ENCODE assay signal across 11 cellular contexts in genomic region chr15:57259511-57260143, GRCh38.
A peak's percentile ranks its signal among the peaks of the same experiment; 100 is the strongest.
DNase-seq lines count a peak whose midpoint lies in the region; ATAC-seq, FAIRE-seq and TF ChIP-seq lines count a peak whose summit lies in the region.
"Had no signal": no experiment of that assay in that cellular context is flagged by ENCODE, and none has a peak within 500 bp of the region (broad histone marks: within the 10 kb centered on the region; RNA-seq: fewer than 3 reads in every experiment).

No MANE protein-coding gene starts in this region.

- H3K4me2 ChIP-seq in K562 (ENCODE audit: insufficient read depth, low read length) (no peak overlapping the region), neuronal stem cell (ENCODE audit: insufficient read depth, low read length, poor library complexity, severe bottlenecking) (no peak overlapping the region)

- H2AFZ ChIP-seq in K562 (ENCODE audit: low read depth, low read length) = no peak overlapping the region
- no peak overlapping the region for H2AFZ ChIP-seq in neuronal stem cell (ENCODE audit: low read length)

- no peak overlapping the region for H3K18ac ChIP-seq in neuronal stem cell (ENCODE audit: low read length)

- H3K4me3 ChIP-seq in HEK293 (ENCODE audit: low read depth, low read length) (no peak overlapping the region), K562 (no peak overlapping the region), neuronal stem cell (ENCODE audit: low read length in 2 of 2) (no peak overlapping the region)
- H3K4me3 ChIP-seq: esophagus muscularis mucosa, lower lobe of right lung had no signal

- ATAC-seq in K562 (peak; percentile 62), HG03159 (IDR thresholded peaks at IDR 0.05; ENCODE audit: unreplicated experiment) (no peak)
- ATAC-seq: lower lobe of right lung had no signal

- FAIRE-seq in K562 (lab: Jason Lieb, UNC) (no peak), GM12892 (lab: Jason Lieb, UNC) (no peak)

- TF ChIP-seq RAD21 in K562 (CRISPR knock-in tag; conservative IDR thresholded peaks at IDR 0.05 in 1 of 2, IDR thresholded peaks at IDR 0.05 in 1 of 2) = no peak

- H3K36me3 ChIP-seq in HEK293 (ENCODE audit: control insufficient read depth in 2 of 2, insufficient read depth in 1 of 2, low read length in 2 of 2) = peaks cover 0 to 15% of the 10 kb centered on the region in 2 experiments; a peak in 2 of 3 replicates
- peaks cover 34% of the 10 kb centered on the region for H3K36me3 ChIP-seq in K562 (ENCODE audit: control insufficient read depth, insufficient read depth, low read length)
- H3K36me3 ChIP-seq in neuronal stem cell (replicated peaks in 1 of 2; ENCODE audit: control insufficient read depth in 2 of 2, insufficient read depth in 2 of 2, low read length in 2 of 2) = peaks cover 7 to 84% of the 10 kb centered on the region in 2 donors

- no peak overlapping the region for H3K14ac ChIP-seq in neuronal stem cell (ENCODE audit: low read length)

- H3K9me1 ChIP-seq in K562 (ENCODE audit: control insufficient read depth, insufficient read depth, low read length) = no peaks in the 10 kb centered on the region

- H2BK12ac ChIP-seq in neuronal stem cell (ENCODE audit: low read length) = no peak overlapping the region

- BruUV-seq in K562 (replicated peaks; lab: Mats Ljungman, UMichigan) = no TSS peak

- intact Hi-C loops in K562 (cut with micrococcal nuclease) = no loop called here

- no peak for TF ChIP-seq POLR2A in K562 (conservative IDR thresholded peaks at IDR 0.05)
- TF ChIP-seq POLR2A in GM12892 (IDR thresholded peaks at IDR 0.05; ENCODE audit: low read depth, low read length) = no peak

- POLR2A ChIA-PET in HEK293 (lab: Yijun Ruan, JAX) = no interaction called here
- POLR2A ChIA-PET in K562 (lab: Yijun Ruan, JAX) = no interaction called here

- H3K4me1 ChIP-seq in HEK293 (ENCODE audit: control insufficient read depth, insufficient read depth, low read length) = peaks cover 2% of the 10 kb centered on the region; the same call in 1 of the 2 replicates
- H3K4me1 ChIP-seq in K562 (replicated peaks in 1 of 2; ENCODE audit: control insufficient read depth in 2 of 2, insufficient read depth in 2 of 2, low read length in 2 of 2) = no peaks in the 10 kb centered on the region
- H3K4me1 ChIP-seq in neuronal stem cell (ENCODE audit: control insufficient read depth in 2 of 2, insufficient read depth in 1 of 2, low read depth in 1 of 2, low read length in 2 of 2) = peaks cover 5 to 12% of the 10 kb centered on the region in 2 donors
- H3K4me1 ChIP-seq: lower lobe of right lung had no signal

- H2AK5ac ChIP-seq in neuronal stem cell (ENCODE audit: low read depth, low read length) = no peak overlapping the region

- no peaks in the 10 kb centered on the region for H3K79me1 ChIP-seq in neuronal stem cell (ENCODE audit: low read depth, low read length)

- H2BK120ac ChIP-seq in neuronal stem cell (ENCODE audit: low read depth, low read length) = no peak overlapping the region

- no peak for TF ChIP-seq EP300 in K562 (IDR thresholded peaks at IDR 0.05; ENCODE audit: low read length)

- no peak overlapping the region for H4K8ac ChIP-seq in neuronal stem cell (ENCODE audit: low read depth, low read length)

- H4K20me1 ChIP-seq in K562 (replicated peaks; ENCODE audit: control insufficient read depth, insufficient read depth, low read length) = no peaks in the 10 kb centered on the region

- H3K79me2 ChIP-seq in K562 (ENCODE audit: control insufficient read depth, insufficient read depth, low read length) = no peaks in the 10 kb centered on the region

- H3K9ac ChIP-seq in K562 (ENCODE audit: insufficient read depth in 1 of 2, low read depth in 2 of 2, low read length in 2 of 2) (no peak overlapping the region), neuronal stem cell (ENCODE audit: low read depth, low read length, poor library complexity) (no peak overlapping the region)

- H3K27ac ChIP-seq in HEK293 (ENCODE audit: extremely low read depth, low read depth, low read length) (no peak overlapping the region), K562 (ENCODE audit: extremely low read depth, low read depth, low read length) (no peak overlapping the region), neuronal stem cell (replicated peaks; ENCODE audit: low read length) (no peak overlapping the region)
- H3K27ac ChIP-seq: esophagus muscularis mucosa, lower lobe of right lung had no signal

- 43% methylated on average over 8 of the region's 8 CpGs for WGBS in K562 (ENCODE audit: insufficient coverage, low coverage, missing lambda C conversion rate)
- no CpG with 5 or more reads among the region's 8 CpGs for WGBS in neuronal stem cell (ENCODE audit: extremely low coverage in 2 of 2, insufficient read length in 2 of 2, insufficient replicate concordance in 1 of 2), 2 donors

- DNase-seq in NCI-H2107 (lab: John Stamatoyannopoulos, UW) = peak; percentile 76
- DNase-seq in K562 (ENCODE audit: extremely low read depth in 1 of 4, low spot score in 3 of 4) = peak in 1 of 4 experiments; percentile 4
- peak; percentile 58 for DNase-seq in neuronal stem cell (ENCODE audit: low spot score)
- DNase-seq in HK-2 (ENCODE audit: unreplicated experiment) = no peak
- no peak for DNase-seq in GM12892 (ENCODE audit: insufficient read length)
- DNase-seq in activated effector memory CD4-positive, alpha-beta T cell treated with anti-CD3 and anti-CD28 coated beads, Interleukin-2, amount 50 U/mL, for 16 hours = no peak
- DNase-seq: activated CD4-positive, alpha-beta T cell treated with anti-CD3 and anti-CD28 coated beads, Interleukin-2, amount 50 U/mL, for 48 hours; lower lobe of right lung had no signal

- in situ Hi-C loops in K562 (cut with MboI) = no loop called here

- no peak overlapping the region for H3K23ac ChIP-seq in neuronal stem cell (ENCODE audit: low read depth, low read length, poor library complexity)

- no peak overlapping the region for H2BK15ac ChIP-seq in neuronal stem cell (ENCODE audit: low read length)

- CTCF ChIA-PET in HEK293 (lab: Yijun Ruan, JAX) (interaction anchor here (1.0 kb wide), 1 partner anchor 114 kb away, joined by 3 read pairs; no protein-coding TSS in a partner anchor), K562 (lab: Yijun Ruan, JAX; ENCODE audit: low intra/inter-chr PET ratio) (no interaction called here)

- H3K4ac ChIP-seq in neuronal stem cell (ENCODE audit: low read length) = no peak overlapping the region

- no peak overlapping the region for H4K91ac ChIP-seq in neuronal stem cell (ENCODE audit: low read depth, low read length, poor library complexity)

- no peaks in the 10 kb centered on the region for H3K9me3 ChIP-seq in HEK293 (ENCODE audit: control insufficient read depth, insufficient read depth, low read depth, low read length)
- H3K9me3 ChIP-seq in K562 (replicated peaks; ENCODE audit: control insufficient read depth, insufficient read depth, low read depth, low read length) = no peaks in the 10 kb centered on the region
- H3K9me3 ChIP-seq in neuronal stem cell (replicated peaks in 1 of 2; ENCODE audit: control insufficient read depth in 2 of 2, insufficient read depth in 1 of 2, low read depth in 1 of 2, low read length in 2 of 2) = no peaks in the 10 kb centered on the region
- H3K9me3 ChIP-seq: esophagus muscularis mucosa, lower lobe of right lung had no signal

- H2BK5ac ChIP-seq in neuronal stem cell (ENCODE audit: low read length) = no peak overlapping the region

- no peaks in the 10 kb centered on the region for H3K27me3 ChIP-seq in K562 (ENCODE audit: control insufficient read depth in 2 of 2, insufficient read depth in 2 of 2, low read length in 2 of 2)
- H3K27me3 ChIP-seq in neuronal stem cell (ENCODE audit: control insufficient read depth in 3 of 3, insufficient read depth in 3 of 3, low read depth in 1 of 3, low read length in 3 of 3) = no peaks in the 10 kb centered on the region
- H3K27me3 ChIP-seq: esophagus muscularis mucosa had no signal

- TF ChIP-seq CTCF in HEK293 (tag by site-specific recombination; IDR thresholded peaks at IDR 0.05) = no peak
- no peak for TF ChIP-seq CTCF in K562 (IDR thresholded peaks at IDR 0.05 in 2 of 3, conservative IDR thresholded peaks at IDR 0.05 in 1 of 3; ENCODE audit: insufficient read depth in 2 of 3, low read depth in 1 of 3, low read length in 3 of 3)

TF ChIP-seq in HEK293, 187 proteins besides CTCF, POLR2A, EP300 and RAD21 (continues in another document):
- no peak for TF ChIP-seq ZNF239 (tag by site-specific recombination; IDR thresholded peaks at IDR 0.05)
- 0 out of 2 replicates have a peak, but pooled peaks have one; percentile 24 for TF ChIP-seq ZBTB20 (tag by site-specific recombination; IDR thresholded peaks at IDR 0.05)
- no peak for TF ChIP-seq ZNF561 (tag by site-specific recombination; IDR thresholded peaks at IDR 0.05; ENCODE audit: borderline replicate concordance)
- TF ChIP-seq FEZF1 (tag by site-specific recombination; IDR thresholded peaks at IDR 0.05) = peak; percentile 59
- no peak for TF ChIP-seq ZFP37 (tag by site-specific recombination; IDR thresholded peaks at IDR 0.05)
- 0 out of 2 replicates have a peak, but pooled peaks have one; percentile 33 for TF ChIP-seq ZNF580 (tag by site-specific recombination; IDR thresholded peaks at IDR 0.05)
- TF ChIP-seq ZNF843 (tag by site-specific recombination; IDR thresholded peaks at IDR 0.05) = no peak

TF ChIP-seq in K562, 482 proteins besides CTCF, POLR2A, EP300 and RAD21:
- TF ChIP-seq CXXC5 (CRISPR knock-in tag; IDR thresholded peaks at IDR 0.05) (no peak), TAF7 (tag; IDR thresholded peaks at IDR 0.05) (no peak), ZFP36 (IDR thresholded peaks at IDR 0.05; ENCODE audit: low read depth, low read length, partially characterized antibody) (no peak), MYNN (IDR thresholded peaks at IDR 0.05) (peak; percentile 99), MYNN (CRISPR knock-in tag; IDR thresholded peaks at IDR 0.05) (peak; percentile 83; the same call in 1 of the 2 replicates)

Comparison
In these comparisons a context has a peak if more than half of its experiments do, and no peak if none do; other contexts are left out.
1. DNase-seq: peak in NCI-H2107 (single experiment) and neuronal stem cell (single experiment); none in HK-2 (single experiment), GM12892 (single experiment) and activated effector memory CD4-positive, alpha-beta T cell treated with anti-CD3 and anti-CD28 coated beads, Interleukin-2, amount 50 U/mL, for 16 hours (single experiment).
2. Of the 44 proteins assayed by ChIP-seq in both K562 and HEK293: peak only in K562: none; only in HEK293: ZBTB17; in both: MYNN; in neither: 42.